19 cellular contexts compared by ENCODE assay signal in the genomic region with DNA sequence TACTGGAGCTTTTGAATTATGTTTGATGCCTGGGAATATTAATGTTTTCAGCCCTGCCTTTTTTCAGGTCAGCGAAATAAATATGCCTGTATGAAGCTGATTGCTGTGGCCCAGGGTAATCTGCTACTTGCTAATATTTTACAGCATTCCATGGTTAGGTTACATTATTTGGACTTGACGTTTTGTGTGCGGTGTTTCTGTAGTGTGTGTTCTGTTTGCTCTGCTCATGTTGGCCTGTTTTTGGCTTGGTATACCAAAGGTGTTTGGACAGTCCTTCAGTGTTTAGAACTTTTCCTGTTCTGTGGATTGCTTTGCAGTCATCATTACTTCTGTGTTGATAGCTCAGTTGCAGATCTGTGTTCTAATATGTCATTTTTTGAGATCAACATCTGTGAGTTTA.
"Had no signal": no experiment of that assay in that cellular context is flagged by ENCODE, and none has a peak within 500 bp of the region (broad histone marks: within the 10 kb centered on the region; RNA-seq: fewer than 3 reads in every experiment).

No MANE protein-coding gene starts in this region.

- H3K36me3 ChIP-seq: adrenal gland, prostate gland had no signal

- H3K4me3 ChIP-seq: adrenal gland, hepatocyte, lung, prostate gland had no signal

- H3K4me1 ChIP-seq: foreskin keratinocyte, prostate gland had no signal

- H2AFZ ChIP-seq: hepatocyte had no signal

- FAIRE-seq: small intestine had no signal

- ATAC-seq: effector memory CD8-positive, alpha-beta T cell; foreskin keratinocyte; left cardiac atrium; natural killer cell treated with Interleukin-12 subunit alpha and Interleukin-12 subunit beta and Interleukin-15 and Interleukin-18, amount 100 ng/mL, for 72 hours; right cardiac atrium; stimulated activated naive CD8-positive, alpha-beta T cell treated with anti-CD3 and anti-CD28 coated beads, Interleukin-15, amount 100 ng/mL, for 72 hours had no signal

- H3K4me2 ChIP-seq: hepatocyte had no signal

- H3K9me3 ChIP-seq: adrenal gland, prostate gland had no signal

- H3K27me3 ChIP-seq: adrenal gland, foreskin keratinocyte, hepatocyte had no signal

- DNase-seq: activated CD4-positive, alpha-beta T cell treated with anti-CD3 and anti-CD28 coated beads, Interleukin-2, amount 50 U/mL, for 48 hours; activated naive CD4-positive, alpha-beta T cell treated with anti-CD3 and anti-CD28 coated beads, Interleukin-2, amount 50 U/mL, for 16 hours; activated T-cell treated with anti-CD3 and anti-CD28 coated beads for 4 hours; adrenal gland; caudate nucleus; effector memory CD8-positive, alpha-beta T cell; foreskin keratinocyte; left cardiac atrium; right cardiac atrium; small intestine; stimulated activated CD4-positive, alpha-beta T cell treated with anti-CD3 and anti-CD28 coated beads, Interleukin-15, amount 100 ng/mL, for 24 hours; stimulated activated CD4-positive, alpha-beta T cell treated with anti-CD3 and anti-CD28 coated beads, Interleukin-2, amount 100 ng/mL, for 48 hours; stimulated activated naive CD8-positive, alpha-beta T cell treated with anti-CD3 and anti-CD28 coated beads, Interleukin-15, amount 100 ng/mL, for 72 hours; trophoblast cell had no signal

- H3K27ac ChIP-seq: adrenal gland, epithelial cell of prostate, foreskin keratinocyte, hepatocyte, prostate gland had no signal
